In genomic region chr15:57548325-57548724, GRCh38 we compare ENCODE assay signal across 15 cellular contexts.
"Had no signal": no experiment of that assay in that cellular context is flagged by ENCODE, and none has a peak within 500 bp of the region (broad histone marks: within the 10 kb centered on the region; RNA-seq: fewer than 3 reads in every experiment).

No MANE protein-coding gene starts in this region.

- H3K4me1 Mint-ChIP-seq: activated naive CD8-positive, alpha-beta T cell treated with anti-CD3 and anti-CD28 coated beads, Interleukin-2, amount 50 U/mL, for 24 hours had no signal

- H3K27me3 ChIP-seq: neutrophil, sigmoid colon, uterus had no signal

- H3K27ac Mint-ChIP-seq: activated naive CD8-positive, alpha-beta T cell treated with anti-CD3 and anti-CD28 coated beads, Interleukin-2, amount 50 U/mL, for 24 hours; activated T-cell treated with anti-CD3 and anti-CD28 coated beads, Interleukin-2, amount 50 U/mL, for 72 hours; effector memory CD8-positive, alpha-beta T cell; T-helper 2 cell treated with Interferon-gamma antibody and Interleukin-4, amounts not matched to agents 5 μg/mL and 100 μg/mL, for 36 hours had no signal

- ATAC-seq: activated naive CD8-positive, alpha-beta T cell treated with anti-CD3 and anti-CD28 coated beads, Interleukin-2, amount 50 U/mL, for 24 hours; activated T-cell treated with anti-CD3 and anti-CD28 coated beads, Interleukin-2, amount 50 U/mL, for 72 hours; effector memory CD8-positive, alpha-beta T cell had no signal

- DNase-seq: activated CD4-positive, alpha-beta T cell treated with anti-CD3 and anti-CD28 coated beads for 1 hour; activated CD4-positive, alpha-beta T cell treated with anti-CD3 and anti-CD28 coated beads, Interleukin-2, amount 50 U/mL, for 48 hours; activated naive CD8-positive, alpha-beta T cell treated with anti-CD3 and anti-CD28 coated beads, Interleukin-2, amount 50 U/mL, for 24 hours; activated T-cell treated with anti-CD3 and anti-CD28 coated beads, Interleukin-2, amount 50 U/mL, for 72 hours; central memory CD4-positive, alpha-beta T cell; effector memory CD8-positive, alpha-beta T cell; erythroblast; hypothalamus; mammary epithelial cell; sigmoid colon; stimulated activated CD4-positive, alpha-beta T cell treated with anti-CD3 and anti-CD28 coated beads, Interleukin-12 subunit alpha, Interleukin-12 subunit beta, amount 100 ng/mL, for 4 hours; stimulated activated naive CD4-positive, alpha-beta T cell treated with Interleukin-2 at 50 U/mL for 16 hours; uterus had no signal

- H3K4me3 ChIP-seq: sigmoid colon, uterus had no signal

- H3K27me3 Mint-ChIP-seq: activated naive CD8-positive, alpha-beta T cell treated with anti-CD3 and anti-CD28 coated beads, Interleukin-2, amount 50 U/mL, for 24 hours had no signal

- H3K36me3 ChIP-seq: neutrophil, sigmoid colon, uterus had no signal

- H3K9me3 Mint-ChIP-seq: activated naive CD8-positive, alpha-beta T cell treated with anti-CD3 and anti-CD28 coated beads, Interleukin-2, amount 50 U/mL, for 24 hours; activated T-cell treated with anti-CD3 and anti-CD28 coated beads, Interleukin-2, amount 50 U/mL, for 72 hours; effector memory CD8-positive, alpha-beta T cell; T-helper 2 cell treated with Interferon-gamma antibody and Interleukin-4, amounts not matched to agents 5 μg/mL and 100 μg/mL, for 36 hours had no signal

- H3K4me1 ChIP-seq: uterus had no signal

- H3K4me3 Mint-ChIP-seq: activated naive CD8-positive, alpha-beta T cell treated with anti-CD3 and anti-CD28 coated beads, Interleukin-2, amount 50 U/mL, for 24 hours; activated T-cell treated with anti-CD3 and anti-CD28 coated beads, Interleukin-2, amount 50 U/mL, for 72 hours; effector memory CD8-positive, alpha-beta T cell; T-helper 2 cell treated with Interferon-gamma antibody and Interleukin-4, amounts not matched to agents 5 μg/mL and 100 μg/mL, for 36 hours had no signal

- H3K27ac ChIP-seq: neutrophil, sigmoid colon, uterus had no signal
